Comparison of ENCODE assay signal across 8 cellular contexts in genomic region chr19:41706741-41707501, GRCh38. TPM values are rescaled to one million over a fixed set of nuclear protein-coding genes. Genes with fewer than 3 reads are reported as not detected.
DNase-seq lines count a peak whose midpoint lies in the region; ATAC-seq, FAIRE-seq and TF ChIP-seq lines count a peak whose summit lies in the region.

No MANE protein-coding gene starts in this region.

- no peak for TF ChIP-seq POLR2A in H1 (IDR thresholded peaks at IDR 0.05; ENCODE audit: control extremely low read depth in 1 of 2, low read depth in 2 of 2, low read length in 2 of 2)
- no peak for TF ChIP-seq POLR2A in suprapubic skin (IDR thresholded peaks at IDR 0.05)

- H3K27me3 ChIP-seq in H1 (replicated peaks in 1 of 4; ENCODE audit: control insufficient read depth in 3 of 4, extremely low read depth in 1 of 4, insufficient read depth in 3 of 4, low read length in 3 of 4) (no peaks in the 10 kb centered on the region), suprapubic skin (peaks cover 59% of the 10 kb centered on the region)

- intact Hi-C loops in activated CD8-positive, alpha-beta T cell treated with anti-CD3 and anti-CD28 coated beads for 36 hours (cut with micrococcal nuclease): loop anchor here (2.0 kb wide), 1 partner anchor 40 kb away; no protein-coding TSS in a partner anchor

- no peak overlapping the region for H3K27ac Mint-ChIP-seq in activated CD8-positive, alpha-beta T cell treated with anti-CD3 and anti-CD28 coated beads for 36 hours
- peak overlapping the region in 2 of 6 donors; percentile 36 to 47 for H3K27ac Mint-ChIP-seq in naive B cell

- WGBS in H1 (ENCODE audit: extremely low coverage in 1 of 2, insufficient coverage in 1 of 2, insufficient read length in 1 of 2, insufficient replicate concordance in 2 of 2, low coverage in 1 of 2, low lambda C conversion rate in 2 of 2, missing lambda C conversion rate in 1 of 2), 2 experiments: 57% methylated on average over 24 of the region's 26 CpGs; no CpG with 5 or more reads in 1 of the 2 experiments
- WGBS in suprapubic skin: 6% methylated on average over 21 of the region's 26 CpGs

- no peak overlapping the region for H3K14ac ChIP-seq in H1 (ENCODE audit: insufficient read length)

- H2BK12ac ChIP-seq in H1 (ENCODE audit: low read depth, low read length): no peak overlapping the region

- no peaks in the 10 kb centered on the region for H3K4me1 Mint-ChIP-seq in activated CD8-positive, alpha-beta T cell treated with anti-CD3 and anti-CD28 coated beads for 36 hours (ENCODE audit: low read depth)
- peaks cover 6 to 8% (median 6%) of the 10 kb centered on the region in 3 donors for H3K4me1 Mint-ChIP-seq in naive B cell

- no peak overlapping the region for H3K18ac ChIP-seq in H1 (ENCODE audit: extremely low read depth, low read length)

- H4K91ac ChIP-seq in H1 (replicated peaks; ENCODE audit: insufficient read length, low read length): no peak overlapping the region

- H3K9me3 ChIP-seq in H1 (ENCODE audit: insufficient read depth in 2 of 2, low read depth in 1 of 2, low read length in 1 of 2) (peaks cover 71 to 93% of the 10 kb centered on the region in 2 experiments), suprapubic skin (no peaks in the 10 kb centered on the region)

- H2BK120ac ChIP-seq in H1 (replicated peaks; ENCODE audit: low read depth, low read length): no peak overlapping the region

- no peaks in the 10 kb centered on the region for H3K79me2 ChIP-seq in H1 (ENCODE audit: control insufficient read depth in 1 of 2, insufficient read depth in 2 of 2, low read length in 2 of 2)

- no peak for TF ChIP-seq EP300 in H1 (IDR thresholded peaks at IDR 0.05; ENCODE audit: borderline replicate concordance in 1 of 2, low read depth in 2 of 2, low read length in 2 of 2)
- TF ChIP-seq EP300 in suprapubic skin (IDR thresholded peaks at IDR 0.05): no peak

- no peak for TF ChIP-seq RAD21 in H1 (IDR thresholded peaks at IDR 0.05 in 1 of 2, conservative IDR thresholded peaks at IDR 0.05 in 1 of 2; ENCODE audit: low read depth in 2 of 2, low read length in 2 of 2)

- ATAC-seq in HG03135 (IDR thresholded peaks at IDR 0.05; ENCODE audit: unreplicated experiment): peak; percentile 67
- peak; percentile 97 for ATAC-seq in activated CD8-positive, alpha-beta T cell treated with anti-CD3 and anti-CD28 coated beads for 36 hours
- ATAC-seq in naive B cell (ENCODE audit: low read depth in 2 of 2): peak; percentile 90
- ATAC-seq in GM19023 (IDR thresholded peaks at IDR 0.05; ENCODE audit: unreplicated experiment): no peak

- no peak overlapping the region for H3K23ac ChIP-seq in H1 (ENCODE audit: insufficient read length)

- H3K36me3 ChIP-seq in H1 (ENCODE audit: control insufficient read depth in 2 of 4, insufficient read depth in 4 of 4, low read length in 3 of 4): no peaks in the 10 kb centered on the region
- H3K36me3 ChIP-seq in suprapubic skin: no peaks in the 10 kb centered on the region

- peaks cover 0 to 1% of the 10 kb centered on the region in 2 experiments for H4K20me1 ChIP-seq in H1 (replicated peaks in 1 of 2; ENCODE audit: control insufficient read depth in 1 of 2, insufficient read depth in 2 of 2, low read length in 2 of 2)

- H3K36me3 Mint-ChIP-seq in activated CD8-positive, alpha-beta T cell treated with anti-CD3 and anti-CD28 coated beads for 36 hours (ENCODE audit: low read depth): no peaks in the 10 kb centered on the region
- H3K36me3 Mint-ChIP-seq in naive B cell: no peaks in the 10 kb centered on the region

- no peaks in the 10 kb centered on the region for H3K9me3 Mint-ChIP-seq in activated CD8-positive, alpha-beta T cell treated with anti-CD3 and anti-CD28 coated beads for 36 hours
- H3K9me3 Mint-ChIP-seq in naive B cell: no peaks in the 10 kb centered on the region

- H3K23me2 ChIP-seq in H1 (ENCODE audit: low read depth, low read length): no peaks in the 10 kb centered on the region

- CTCF ChIA-PET in activated CD8-positive, alpha-beta T cell treated with anti-CD3 and anti-CD28 coated beads for 36 hours (lab: Charles Lee): interaction anchor here (0.7 to 3.1 kb wide), 39 partner anchors 9 to 344 kb away, joined by 3 to 50 read pairs (median 6); partner anchors contain the start of genes CEACAM6 and CEACAM7
- CTCF ChIA-PET in H1 (lab: Charles Lee; ENCODE audit: partially characterized antibody): interaction anchor here (0.9 to 1.4 kb wide), 5 partner anchors 9 to 52 kb away, joined by 3 to 11 read pairs (median 3); no protein-coding TSS in a partner anchor

- H3K4ac ChIP-seq in H1 (replicated peaks; ENCODE audit: insufficient read length, low read depth, low read length): no peak overlapping the region

- no peak for FAIRE-seq in H1 (lab: Jason Lieb, UNC)

- no peak overlapping the region for H3K56ac ChIP-seq in H1 (replicated peaks; ENCODE audit: insufficient read length, low read depth, low read length)

- no peak overlapping the region for H2BK15ac ChIP-seq in H1 (ENCODE audit: low read length)

- H2BK5ac ChIP-seq in H1 (ENCODE audit: low read depth, low read length): no peak overlapping the region

- H2AK5ac ChIP-seq in H1 (ENCODE audit: low read depth, low read length): no peak overlapping the region

- peak; percentile 82 for DNase-seq in COLO668 (lab: John Stamatoyannopoulos, UW; ENCODE audit: unreplicated experiment)
- DNase-seq in NCI-H774 (lab: John Stamatoyannopoulos, UW): peak; percentile 76
- DNase-seq in activated CD8-positive, alpha-beta T cell treated with anti-CD3 and anti-CD28 coated beads for 36 hours: peak; percentile 80
- DNase-seq in H1 (ENCODE audit: low read depth in 1 of 2, low spot score in 2 of 2): peak; percentile 65 to 73
- DNase-seq in naive B cell: peak; percentile 63
- peak in 1 of 2 donors; percentile 77 for DNase-seq in suprapubic skin (ENCODE audit: low spot score in 2 of 2)

- H4K8ac ChIP-seq in H1 (ENCODE audit: extremely low read depth, insufficient read depth, low read length): no peak overlapping the region

- H3K4me3 Mint-ChIP-seq in activated CD8-positive, alpha-beta T cell treated with anti-CD3 and anti-CD28 coated beads for 36 hours: peak overlapping the region; percentile 39
- H3K4me3 Mint-ChIP-seq in naive B cell: peak overlapping the region; percentile 29 to 81 (median 71)

- no peaks in the 10 kb centered on the region for H3K79me1 ChIP-seq in H1 (ENCODE audit: low read depth, low read length)

- H3K27ac ChIP-seq in H1 (ENCODE audit: low read depth, low read length) (no peak overlapping the region), suprapubic skin (no peak overlapping the region)

- H3K4me3 ChIP-seq in H1 (ENCODE audit: extremely low read depth in 1 of 4, insufficient read depth in 2 of 4, low read depth in 3 of 4, low read length in 4 of 4): no peak overlapping the region; a peak in 1 of 8 replicates
- no peak overlapping the region for H3K4me3 ChIP-seq in suprapubic skin

- no peak overlapping the region for H3K4me2 ChIP-seq in H1 (ENCODE audit: insufficient read depth in 1 of 2, low read depth in 2 of 2, low read length in 2 of 2)

- TF ChIP-seq CTCF in activated CD8-positive, alpha-beta T cell treated with anti-CD3 and anti-CD28 coated beads for 36 hours (IDR thresholded peaks at IDR 0.05): peak; percentile 100
- TF ChIP-seq CTCF in H1 (IDR thresholded peaks at IDR 0.05; ENCODE audit: control extremely low read depth in 1 of 3, insufficient read depth in 1 of 3, low read depth in 1 of 3, low read length in 3 of 3) (peak; percentile 50 to 60 (median 51)), suprapubic skin (IDR thresholded peaks at IDR 0.05) (peak; percentile 27 to 66)

- H2AFZ ChIP-seq in H1 (ENCODE audit: low read length): no peak overlapping the region

- peaks cover 38% of the 10 kb centered on the region for H3K27me3 Mint-ChIP-seq in activated CD8-positive, alpha-beta T cell treated with anti-CD3 and anti-CD28 coated beads for 36 hours
- peaks cover 42 to 77% (median 70%) of the 10 kb centered on the region in 3 donors for H3K27me3 Mint-ChIP-seq in naive B cell

- H4K5ac ChIP-seq in H1 (ENCODE audit: insufficient read length, low read depth, low read length): no peak overlapping the region

- no peak overlapping the region for H3K9ac ChIP-seq in H1 (replicated peaks in 1 of 4; ENCODE audit: extremely low read depth in 1 of 4, low read depth in 3 of 4, low read length in 3 of 4)

- no peaks in the 10 kb centered on the region for H3K4me1 ChIP-seq in H1 (replicated peaks in 1 of 4; ENCODE audit: control insufficient read depth in 3 of 4, insufficient read depth in 4 of 4, low read length in 3 of 4)
- no peaks in the 10 kb centered on the region for H3K4me1 ChIP-seq in suprapubic skin

- no peak overlapping the region for H2BK20ac ChIP-seq in H1 (ENCODE audit: low read length)

- POLR2A ChIA-PET in activated CD8-positive, alpha-beta T cell treated with anti-CD3 and anti-CD28 coated beads for 36 hours (lab: Charles Lee): interaction anchor here (0.6 kb wide), 1 partner anchor 30 kb away, joined by 3 read pairs; no protein-coding TSS in a partner anchor
- POLR2A ChIA-PET in H1 (lab: Charles Lee; ENCODE audit: partially characterized antibody): no interaction called here

RNA-seq across cellular contexts. Expression of gene CEACAM5, which starts 1.5 kb away (rescaled TPM):
- not detected for total RNA-seq in activated CD8-positive, alpha-beta T cell treated with anti-CD3 and anti-CD28 coated beads for 36 hours
- not detected in 2 replicates for total RNA-seq in H1 (2021; fragmentation: NEBNext Ultra II Directional; extraction: Animal tissue kit (Norgen Biotek cat#: 25700))
- not detected in 2 replicates for polyA plus RNA-seq in H1 (2011; rRNA removed)
- polyA plus RNA-seq in H1 (2011; cell fraction: cytosol; rRNA removed): not detected
- polyA plus RNA-seq in H1 (2011; cell fraction: nucleus; rRNA removed): not detected
- polyA plus RNA-seq in H1 (2012, experiment 1 of 2): not detected in 4 replicates
- polyA plus RNA-seq in H1 (2012, experiment 2 of 2): not detected
- not detected for polyA plus RNA-seq in H1 (2013, experiment 1 of 2)
- not detected for polyA plus RNA-seq in H1 (2013, experiment 2 of 2)
- not detected in 2 replicates for polyA minus RNA-seq in H1 (2011; rRNA and poly(A)+ RNA removed)
- not detected for polyA minus RNA-seq in H1 (2011; cell fraction: cytosol; rRNA and poly(A)+ RNA removed)
- polyA minus RNA-seq in H1 (2011; cell fraction: nucleus; rRNA and poly(A)+ RNA removed): not detected
- not detected for polyA plus RNA-seq in naive B cell (ENCODE audit: low read depth in 6 of 6)
- total RNA-seq in suprapubic skin: 10 to 100 TPM in 2 of 4 donors, 1 to 10 TPM in 2; 4.1 to 19.6 (median 14.0) TPM

RNA-seq across cellular contexts. Expression of gene CEACAM7, which starts 18.9 kb away (rescaled TPM):
- total RNA-seq in activated CD8-positive, alpha-beta T cell treated with anti-CD3 and anti-CD28 coated beads for 36 hours: not detected
- not detected in 2 replicates for total RNA-seq in H1 (2021; fragmentation: NEBNext Ultra II Directional; extraction: Animal tissue kit (Norgen Biotek cat#: 25700))
- polyA plus RNA-seq in H1 (2011; rRNA removed) (not detected in 2 replicates), naive B cell (ENCODE audit: low read depth in 6 of 6) (not detected)
- not detected for polyA plus RNA-seq in H1 (2011; cell fraction: cytosol; rRNA removed)
- polyA plus RNA-seq in H1 (2011; cell fraction: nucleus; rRNA removed): not detected
- polyA plus RNA-seq in H1 (2012, experiment 1 of 2): not detected in 4 replicates
- polyA plus RNA-seq in H1 (2012, experiment 2 of 2): not detected
- polyA plus RNA-seq in H1 (2013, experiment 1 of 2): not detected
- not detected for polyA plus RNA-seq in H1 (2013, experiment 2 of 2)
- polyA minus RNA-seq in H1 (2011; rRNA and poly(A)+ RNA removed): not detected in 2 replicates
- polyA minus RNA-seq in H1 (2011; cell fraction: cytosol; rRNA and poly(A)+ RNA removed): not detected
- polyA minus RNA-seq in H1 (2011; cell fraction: nucleus; rRNA and poly(A)+ RNA removed): not detected
- total RNA-seq in suprapubic skin: 1 to 10 TPM in 3 of 4 donors, under 1 TPM in 1; 0.86 to 9.1 (median 4.6) TPM

RNA-seq across cellular contexts. Expression of gene CEACAM6, which starts 48.4 kb away (rescaled TPM):
- total RNA-seq in activated CD8-positive, alpha-beta T cell treated with anti-CD3 and anti-CD28 coated beads for 36 hours: not detected
- total RNA-seq in H1 (2021; fragmentation: NEBNext Ultra II Directional; extraction: Animal tissue kit (Norgen Biotek cat#: 25700)): not detected in 2 replicates
- not detected in 2 replicates for polyA plus RNA-seq in H1 (2011; rRNA removed)
- polyA plus RNA-seq in H1 (2011; cell fraction: cytosol; rRNA removed): not detected
- polyA plus RNA-seq in H1 (2011; cell fraction: nucleus; rRNA removed): not detected
- not detected in 4 replicates for polyA plus RNA-seq in H1 (2012, experiment 1 of 2)
- not detected for polyA plus RNA-seq in H1 (2012, experiment 2 of 2)
- not detected for polyA plus RNA-seq in H1 (2013, experiment 1 of 2)
- polyA plus RNA-seq in H1 (2013, experiment 2 of 2): not detected
- polyA minus RNA-seq in H1 (2011; rRNA and poly(A)+ RNA removed): not detected in 2 replicates
- polyA minus RNA-seq in H1 (2011; cell fraction: cytosol; rRNA and poly(A)+ RNA removed): not detected
- polyA minus RNA-seq in H1 (2011; cell fraction: nucleus; rRNA and poly(A)+ RNA removed): not detected
- not detected for polyA plus RNA-seq in naive B cell (ENCODE audit: low read depth in 6 of 6)
- 10 to 100 TPM in 3 of 4 donors, 1 to 10 TPM in 1; 6.0 to 26.2 (median 16.8) TPM for total RNA-seq in suprapubic skin

Comparison
In these comparisons a context has a peak if more than half of its experiments do, and no peak if none do; other contexts are left out.
1. CTCF ChIP-seq: peak in every context shown above with its lines; median percentile 100 in activated CD8-positive, alpha-beta T cell treated with anti-CD3 and anti-CD28 coated beads for 36 hours; 51 in H1; 46 in suprapubic skin.